ENCODE assay signal across 1 cellular context in genomic region chr1:201028473-201028889, GRCh38.
TF ChIP-seq lines count a peak whose summit lies in the region.

No MANE protein-coding gene starts in this region.

TF ChIP-seq in HepG2, 621 proteins besides CTCF, POLR2A, EP300 and RAD21 (continued from another document):
- peak; percentile 89 for TF ChIP-seq ZNF629 (CRISPR knock-in tag; conservative IDR thresholded peaks at IDR 0.05)
- no peak for TF ChIP-seq ZHX2 (IDR thresholded peaks at IDR 0.05; ENCODE audit: low read depth)
- TF ChIP-seq ZHX2 (CRISPR knock-in tag; IDR thresholded peaks at IDR 0.05; ENCODE audit: borderline replicate concordance) = no peak
- TF ChIP-seq NFYC (CRISPR knock-in tag; IDR thresholded peaks at IDR 0.05) = peak; percentile 57
- no peak for TF ChIP-seq RBFOX2 (IDR thresholded peaks at IDR 0.05; ENCODE audit: low read depth, low read length)
- no peak for TF ChIP-seq ZNF597 (CRISPR knock-in tag; IDR thresholded peaks at IDR 0.05)
- TF ChIP-seq RFX1 (IDR thresholded peaks at IDR 0.05) = no peak
- peak; percentile 30; the same call in 1 of the 2 replicates for TF ChIP-seq ETV5 (CRISPR knock-in tag; IDR thresholded peaks at IDR 0.05; ENCODE audit: borderline replicate concordance)
- no peak for TF ChIP-seq KDM5B (CRISPR knock-in tag; IDR thresholded peaks at IDR 0.05; ENCODE audit: borderline replicate concordance)
- TF ChIP-seq BRD4 (CRISPR knock-in tag; IDR thresholded peaks at IDR 0.05) = no peak
- TF ChIP-seq ZNF205 (CRISPR knock-in tag; IDR thresholded peaks at IDR 0.05) = peak; percentile 71; the same call in 1 of the 2 replicates
- no peak for TF ChIP-seq FOXP4 (CRISPR knock-in tag; IDR thresholded peaks at IDR 0.05)
- no peak for TF ChIP-seq SP2 (CRISPR knock-in tag; IDR thresholded peaks at IDR 0.05)
- no peak for TF ChIP-seq MBNL3 (CRISPR knock-in tag; conservative IDR thresholded peaks at IDR 0.05)
- TF ChIP-seq ZMYM2 (CRISPR knock-in tag; IDR thresholded peaks at IDR 0.05) = no peak
- no peak for TF ChIP-seq ZBED4 (CRISPR knock-in tag; IDR thresholded peaks at IDR 0.05; ENCODE audit: borderline replicate concordance)
- TF ChIP-seq ELF3 (CRISPR knock-in tag; IDR thresholded peaks at IDR 0.05) = peak; percentile 40; the same call in 1 of the 2 replicates
- no peak for TF ChIP-seq NKX3-1 (CRISPR knock-in tag; IDR thresholded peaks at IDR 0.05)
- TF ChIP-seq TEAD3 (CRISPR knock-in tag; optimal IDR thresholded peaks at IDR 0.05; ENCODE audit: borderline replicate concordance) = no peak
- no peak for TF ChIP-seq ZNF138 (CRISPR knock-in tag; IDR thresholded peaks at IDR 0.05; ENCODE audit: low read depth)
- TF ChIP-seq CREBL2 (CRISPR knock-in tag; IDR thresholded peaks at IDR 0.05; ENCODE audit: borderline replicate concordance) = no peak
- TF ChIP-seq NFATC3 (CRISPR knock-in tag; IDR thresholded peaks at IDR 0.05) = no peak
- no peak for TF ChIP-seq ZFX (CRISPR knock-in tag; IDR thresholded peaks at IDR 0.05; ENCODE audit: low read depth)
- TF ChIP-seq RNF2 (conservative IDR thresholded peaks at IDR 0.05; ENCODE audit: low read depth) = no peak
- TF ChIP-seq CENPBD1 (CRISPR knock-in tag; IDR thresholded peaks at IDR 0.05; ENCODE audit: borderline replicate concordance, low read depth) = no peak
- no peak for TF ChIP-seq PHF5A (CRISPR knock-in tag; IDR thresholded peaks at IDR 0.05; ENCODE audit: low read depth, unreplicated experiment)
- no peak for TF ChIP-seq IKZF1 (IDR thresholded peaks at IDR 0.05)
- TF ChIP-seq ZNF746 (CRISPR knock-in tag; IDR thresholded peaks at IDR 0.05) = no peak
- TF ChIP-seq KLF9 (CRISPR knock-in tag; IDR thresholded peaks at IDR 0.05; ENCODE audit: low read depth) = no peak
- TF ChIP-seq HNF4G (IDR thresholded peaks at IDR 0.05; ENCODE audit: borderline replicate concordance, low read depth, low read length) = peak; percentile 40; the same call in 1 of the 2 replicates
- TF ChIP-seq HNF4G (CRISPR knock-in tag; IDR thresholded peaks at IDR 0.05; ENCODE audit: borderline replicate concordance, low read depth) = no peak
- no peak for TF ChIP-seq HNF1B (CRISPR knock-in tag; IDR thresholded peaks at IDR 0.05)
- TF ChIP-seq FOXM1 (CRISPR knock-in tag; IDR thresholded peaks at IDR 0.05) = no peak
- peak; percentile 65 for TF ChIP-seq HNF4A (CRISPR knock-in tag; IDR thresholded peaks at IDR 0.05)
- TF ChIP-seq CSRNP1 (CRISPR knock-in tag; IDR thresholded peaks at IDR 0.05) = no peak
- TF ChIP-seq ZNF674 (CRISPR knock-in tag; IDR thresholded peaks at IDR 0.05; ENCODE audit: low read depth) = no peak
- TF ChIP-seq ZNF253 (CRISPR knock-in tag; IDR thresholded peaks at IDR 0.05; ENCODE audit: borderline replicate concordance) = no peak
- no peak for TF ChIP-seq NR1H2 (CRISPR knock-in tag; IDR thresholded peaks at IDR 0.05; ENCODE audit: borderline replicate concordance, low read depth)
- no peak for TF ChIP-seq ZNF512 (CRISPR knock-in tag; IDR thresholded peaks at IDR 0.05)
- TF ChIP-seq MEF2D (CRISPR knock-in tag; IDR thresholded peaks at IDR 0.05) = no peak
